Comparison of ENCODE assay signal across 12 cellular contexts in the genomic region with DNA sequence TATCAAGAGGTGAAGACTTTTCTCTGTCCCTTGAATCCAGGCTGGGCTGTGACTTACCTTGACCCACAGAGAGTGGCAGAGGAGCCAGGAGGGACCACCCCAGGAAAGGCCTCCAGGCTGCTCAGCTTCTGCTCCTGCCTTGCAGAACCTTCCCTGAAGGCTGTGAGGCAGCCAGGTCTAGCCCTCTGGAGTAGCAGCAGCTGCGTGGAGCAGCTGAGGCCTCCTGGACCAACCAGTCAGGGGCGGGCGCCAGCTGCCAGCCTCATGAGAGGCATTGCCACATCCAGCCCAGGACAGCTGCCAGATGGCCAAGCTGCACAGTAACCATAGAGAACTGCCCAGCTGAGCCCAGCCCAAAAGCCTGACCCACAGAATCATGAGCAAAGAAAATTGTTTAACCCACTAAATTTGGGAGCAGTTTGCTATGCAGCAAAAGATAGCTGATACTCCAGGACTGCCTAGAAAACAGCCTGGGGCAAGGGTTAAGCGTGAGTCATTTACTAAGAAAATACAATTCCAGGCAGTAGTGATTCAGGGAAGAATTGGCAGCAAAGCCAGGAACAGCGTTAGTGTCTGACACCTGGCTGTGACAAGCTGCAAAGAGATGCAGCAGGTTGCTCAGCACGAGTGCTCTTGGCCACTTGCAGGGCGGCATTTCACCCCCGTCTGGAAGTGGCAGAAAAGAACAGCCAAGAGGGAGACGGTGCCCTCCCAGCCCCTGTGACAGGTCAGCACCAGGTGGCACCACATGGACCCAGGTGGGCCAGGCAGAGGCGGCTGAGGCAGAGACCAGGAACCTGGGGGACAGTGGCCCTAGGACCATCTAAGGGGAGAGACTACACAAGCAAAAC. TPM values are rescaled to one million over a fixed set of nuclear protein-coding genes. Genes with fewer than 3 reads are reported as not detected.
DNase-seq lines count a peak whose midpoint lies in the region; FAIRE-seq and TF ChIP-seq lines count a peak whose summit lies in the region.
"Had no signal": no experiment of that assay in that cellular context is flagged by ENCODE, and none has a peak within 500 bp of the region (broad histone marks: within the 10 kb centered on the region; RNA-seq: fewer than 3 reads in every experiment).

No MANE protein-coding gene starts in this region.

- H2BK5ac ChIP-seq in neuronal stem cell (ENCODE audit: low read length): no peak overlapping the region

- H3K27ac ChIP-seq in neuronal stem cell (replicated peaks; ENCODE audit: low read length): no peak overlapping the region

- H4K91ac ChIP-seq in neuronal stem cell (ENCODE audit: low read depth, low read length, poor library complexity): no peak overlapping the region

- TF ChIP-seq CTCF in epithelial cell of esophagus (IDR thresholded peaks at IDR 0.05; ENCODE audit: insufficient read depth, low read depth, low read length, missing control alignments): peak; percentile 9

- H2BK12ac ChIP-seq in neuronal stem cell (ENCODE audit: low read length): no peak overlapping the region

- no peaks in the 10 kb centered on the region for H3K79me1 ChIP-seq in neuronal stem cell (ENCODE audit: low read depth, low read length)

- peaks cover 0 to 7% of the 10 kb centered on the region in 2 donors for H3K9me3 ChIP-seq in neuronal stem cell (replicated peaks in 1 of 2; ENCODE audit: control insufficient read depth in 2 of 2, insufficient read depth in 1 of 2, low read depth in 1 of 2, low read length in 2 of 2)
- H3K9me3 ChIP-seq: breast epithelium had no signal

- WGBS in neuronal stem cell (ENCODE audit: extremely low coverage in 2 of 2, insufficient read length in 2 of 2, insufficient replicate concordance in 1 of 2), 2 donors: no CpG with 5 or more reads among the region's 10 CpGs

- no peak overlapping the region for H2AK5ac ChIP-seq in neuronal stem cell (ENCODE audit: low read depth, low read length)

- H2AFZ ChIP-seq in neuronal stem cell (ENCODE audit: low read length): no peak overlapping the region

- FAIRE-seq in frontal cortex (lab: Jason Lieb, UNC): no peak

- H2BK15ac ChIP-seq in neuronal stem cell (ENCODE audit: low read length): no peak overlapping the region

- no peak overlapping the region for H2BK120ac ChIP-seq in neuronal stem cell (ENCODE audit: low read depth, low read length)

- H3K4me2 ChIP-seq in neuronal stem cell (ENCODE audit: insufficient read depth, low read length, poor library complexity, severe bottlenecking): no peak overlapping the region

- H3K4me1 ChIP-seq in neuronal stem cell (ENCODE audit: control insufficient read depth in 2 of 2, insufficient read depth in 1 of 2, low read depth in 1 of 2, low read length in 2 of 2): no peaks in the 10 kb centered on the region

- no peak overlapping the region for H4K8ac ChIP-seq in neuronal stem cell (ENCODE audit: low read depth, low read length)

- H3K27me3 ChIP-seq in neuronal stem cell (ENCODE audit: control insufficient read depth in 3 of 3, insufficient read depth in 3 of 3, low read depth in 1 of 3, low read length in 3 of 3): peaks cover 0 to 6% (median 0%) of the 10 kb centered on the region in 3 experiments

- no peak overlapping the region for H3K4ac ChIP-seq in neuronal stem cell (ENCODE audit: low read length)

- peak overlapping the region; percentile 55 for H3K9ac ChIP-seq in neuronal stem cell (ENCODE audit: low read depth, low read length, poor library complexity)

- H3K14ac ChIP-seq in neuronal stem cell (ENCODE audit: low read length): peak overlapping the region; percentile 75

- peak overlapping the region; percentile 33 for H3K18ac ChIP-seq in neuronal stem cell (ENCODE audit: low read length)

- H3K36me3 ChIP-seq in neuronal stem cell (replicated peaks in 1 of 2; ENCODE audit: control insufficient read depth in 2 of 2, insufficient read depth in 2 of 2, low read length in 2 of 2): no peaks in the 10 kb centered on the region
- H3K36me3 ChIP-seq: breast epithelium had no signal

- H3K4me3 ChIP-seq in epithelial cell of esophagus (ENCODE audit: low read length): no peak overlapping the region
- no peak overlapping the region for H3K4me3 ChIP-seq in neuronal stem cell (ENCODE audit: low read length in 2 of 2)
- H3K4me3 ChIP-seq: breast epithelium had no signal

- no peak overlapping the region for H3K23ac ChIP-seq in neuronal stem cell (ENCODE audit: low read depth, low read length, poor library complexity)

- DNase-seq in GM04504 (ENCODE audit: low read depth) (peak; percentile 10), NCI-H2171 (lab: John Stamatoyannopoulos, UW) (peak; percentile 15), epithelial cell of esophagus (ENCODE audit: low read depth) (peak; percentile 93), neuronal stem cell (ENCODE audit: low spot score) (no peak), Kasumi-1 (lab: John Stamatoyannopoulos, UW) (no peak), frontal cortex (ENCODE audit: low spot score in 2 of 2) (no peak), T-helper 9 cell (no peak)
- DNase-seq in stimulated activated naive CD4-positive, alpha-beta T cell (lab: John Stamatoyannopoulos, UW): no peak
- DNase-seq: activated CD4-positive, alpha-beta T cell treated with anti-CD3 and anti-CD28 coated beads for 1 hour; midbrain; NCI-H526 had no signal

RNA-seq across cellular contexts. Expression of gene PDE6B, which starts 14.7 kb away (rescaled TPM):
- polyA plus RNA-seq in neuronal stem cell (2013, experiment 1 of 2): 9.5 TPM
- 9.3 TPM for polyA plus RNA-seq in neuronal stem cell (2013, experiment 2 of 2)
- total RNA-seq in frontal cortex: 2.0 TPM

RNA-seq across cellular contexts. Expression of gene TMEM271, which starts 34.5 kb away (rescaled TPM):
- not detected for polyA plus RNA-seq in neuronal stem cell (2013, experiment 1 of 2)
- not detected for polyA plus RNA-seq in neuronal stem cell (2013, experiment 2 of 2)
- 15.9 TPM for total RNA-seq in frontal cortex
- total RNA-seq: breast epithelium had no signal

Comparison
In these comparisons a context has a peak if more than half of its experiments do, and no peak if none do; other contexts are left out.
1. DNase-seq: peak in GM04504 (single experiment), NCI-H2171 (single experiment) and epithelial cell of esophagus (single experiment); none in neuronal stem cell (single experiment), stimulated activated naive CD4-positive, alpha-beta T cell (0 of 6), Kasumi-1 (0 of 2), frontal cortex (0 of 2) and T-helper 9 cell (single experiment).